Comparison of ENCODE assay signal across 13 cellular contexts in the genomic region with DNA sequence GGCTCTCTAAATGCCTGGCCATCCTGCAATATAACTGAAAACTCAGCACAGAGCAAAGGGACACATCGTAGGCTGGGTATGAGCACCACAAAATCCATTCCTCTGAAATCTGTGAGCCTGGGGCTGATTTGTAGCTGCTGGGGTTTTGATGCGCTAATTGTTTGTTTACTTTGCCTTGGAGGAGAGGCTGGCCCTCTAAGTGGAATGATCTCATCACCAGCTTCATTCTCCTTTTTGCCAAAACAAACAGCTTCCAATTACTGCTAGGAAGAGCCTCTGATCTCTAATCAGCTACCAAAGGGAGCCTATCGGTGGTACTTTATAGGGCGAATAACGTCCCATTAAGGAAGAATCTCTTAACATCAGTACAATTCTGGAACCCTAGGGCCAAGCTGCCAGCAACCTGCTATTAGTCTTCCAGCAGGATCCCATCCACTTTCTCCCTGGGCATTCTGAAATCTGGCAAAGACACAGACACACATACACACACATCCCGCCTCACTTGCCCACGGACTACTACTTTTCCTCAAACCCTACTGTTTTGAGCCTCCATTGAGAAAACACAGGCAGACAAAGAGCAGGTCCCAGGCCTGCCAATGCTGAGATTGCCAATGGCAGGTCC. TPM values are rescaled to one million over a fixed set of nuclear protein-coding genes. Genes with fewer than 3 reads are reported as not detected.
A peak's percentile ranks its signal among the peaks of the same experiment; 100 is the strongest.
DNase-seq lines count a peak whose midpoint lies in the region; ATAC-seq and TF ChIP-seq lines count a peak whose summit lies in the region.
"Had no signal": no experiment of that assay in that cellular context is flagged by ENCODE, and none has a peak within 500 bp of the region (broad histone marks: within the 10 kb centered on the region; RNA-seq: fewer than 3 reads in every experiment).

No MANE protein-coding gene starts in this region.

- DNase-seq in Right ventricle myocardium superior = no peak
- DNase-seq in cardiac septum (ENCODE audit: low spot score) = no peak
- peak; percentile 69 for DNase-seq in NCI-H2196 treated with DMSO at 0.1 percent for 48 hours (lab: John Stamatoyannopoulos, UW; ENCODE audit: unreplicated experiment)
- peak; percentile 23 for DNase-seq in dedifferentiated amniotic fluid mesenchymal stem cell (ENCODE audit: extremely low spot score)
- no peak for DNase-seq in smooth muscle cell (lab: John Stamatoyannopoulos, UW; ENCODE audit: unreplicated experiment)
- DNase-seq in CD8-positive, alpha-beta memory T cell = no peak
- DNase-seq in glutamatergic neuron = no peak
- DNase-seq: effector memory CD4-positive, alpha-beta T cell; GF-D8; right lobe of liver; T-helper 17 cell; testis had no signal

- H3K9me3 ChIP-seq in smooth muscle cell (replicated peaks; ENCODE audit: low read depth) = no peaks in the 10 kb centered on the region
- no peaks in the 10 kb centered on the region for H3K9me3 ChIP-seq in CD8-positive, alpha-beta memory T cell (ENCODE audit: low read length)
- H3K9me3 ChIP-seq: right lobe of liver, testis had no signal

- peaks cover 19 to 24% of the 10 kb centered on the region in 2 donors for H3K27me3 Mint-ChIP-seq in CD8-positive, alpha-beta memory T cell
- peaks cover 2% of the 10 kb centered on the region for H3K27me3 Mint-ChIP-seq in glutamatergic neuron (ENCODE audit: unreplicated experiment)

- peaks cover 7% of the 10 kb centered on the region for H3K4me1 ChIP-seq in smooth muscle cell (ENCODE audit: low read depth)
- no peaks in the 10 kb centered on the region for H3K4me1 ChIP-seq in CD8-positive, alpha-beta memory T cell (ENCODE audit: insufficient read depth, low read length)
- H3K4me1 ChIP-seq: testis had no signal

- H3K27me3 ChIP-seq in smooth muscle cell (ENCODE audit: low read depth) = no peaks in the 10 kb centered on the region
- no peaks in the 10 kb centered on the region for H3K27me3 ChIP-seq in CD8-positive, alpha-beta memory T cell (ENCODE audit: insufficient read depth, low read length, poor library complexity, severe bottlenecking)
- H3K27me3 ChIP-seq: testis had no signal

- intact Hi-C loops in Right ventricle myocardium superior (cut with DNase I) = no loop called here
- intact Hi-C loops in cardiac septum (cut with DNase I) = no loop called here

- H3K9me3 Mint-ChIP-seq in CD8-positive, alpha-beta memory T cell = no peaks in the 10 kb centered on the region
- H3K9me3 Mint-ChIP-seq in glutamatergic neuron (ENCODE audit: unreplicated experiment) = peaks cover 1% of the 10 kb centered on the region

- H3K4me3 Mint-ChIP-seq in CD8-positive, alpha-beta memory T cell = no peak overlapping the region
- no peak overlapping the region for H3K4me3 Mint-ChIP-seq in glutamatergic neuron (ENCODE audit: unreplicated experiment)
- H3K4me3 Mint-ChIP-seq: T-helper 17 cell had no signal

- H3K36me3 Mint-ChIP-seq in CD8-positive, alpha-beta memory T cell = no peaks in the 10 kb centered on the region
- no peaks in the 10 kb centered on the region for H3K36me3 Mint-ChIP-seq in glutamatergic neuron (ENCODE audit: unreplicated experiment)

- H3K4me1 Mint-ChIP-seq in CD8-positive, alpha-beta memory T cell = no peaks in the 10 kb centered on the region
- no peaks in the 10 kb centered on the region for H3K4me1 Mint-ChIP-seq in glutamatergic neuron (ENCODE audit: low read depth, unreplicated experiment)
- H3K4me1 Mint-ChIP-seq: T-helper 17 cell had no signal

- H4K20me1 ChIP-seq in smooth muscle cell (ENCODE audit: low read depth) = peaks cover 51% of the 10 kb centered on the region

- H3K27ac ChIP-seq in smooth muscle cell (ENCODE audit: low read depth) = no peak overlapping the region
- no peak overlapping the region for H3K27ac ChIP-seq in CD8-positive, alpha-beta memory T cell (ENCODE audit: low read depth, low read length)
- H3K27ac ChIP-seq: right lobe of liver, testis had no signal

- H2AFZ ChIP-seq in smooth muscle cell (ENCODE audit: low read depth) = no peak overlapping the region

- H3K79me2 ChIP-seq in smooth muscle cell (ENCODE audit: low read depth) = no peaks in the 10 kb centered on the region

- H3K9ac ChIP-seq in smooth muscle cell (ENCODE audit: low read depth) = no peak overlapping the region

- H3K4me3 ChIP-seq in smooth muscle cell = no peak overlapping the region
- no peak overlapping the region for H3K4me3 ChIP-seq in CD8-positive, alpha-beta memory T cell (ENCODE audit: low read length)
- H3K4me3 ChIP-seq: right lobe of liver, testis had no signal

- H3K27ac Mint-ChIP-seq in CD8-positive, alpha-beta memory T cell = no peak overlapping the region
- H3K27ac Mint-ChIP-seq in glutamatergic neuron (ENCODE audit: unreplicated experiment) = no peak overlapping the region
- H3K27ac Mint-ChIP-seq: T-helper 17 cell had no signal

- POLR2A ChIA-PET in CD8-positive, alpha-beta memory T cell (lab: Charles Lee) = no interaction called here

- no peaks in the 10 kb centered on the region for H3K36me3 ChIP-seq in smooth muscle cell (ENCODE audit: low read depth)
- no peaks in the 10 kb centered on the region for H3K36me3 ChIP-seq in CD8-positive, alpha-beta memory T cell (ENCODE audit: insufficient read depth, low read length)
- H3K36me3 ChIP-seq: right lobe of liver had no signal

- H3K4me2 ChIP-seq in smooth muscle cell = peak overlapping the region; percentile 73

- TF ChIP-seq CTCF in smooth muscle cell (IDR thresholded peaks at IDR 0.05; ENCODE audit: borderline replicate concordance, insufficient read depth, poor library complexity, severe bottlenecking) = no peak
- no peak for TF ChIP-seq CTCF in glutamatergic neuron (IDR thresholded peaks at IDR 0.05; ENCODE audit: partially characterized antibody, unreplicated experiment)

- peak; percentile 18 for ATAC-seq in Right ventricle myocardium superior (ENCODE audit: poor library complexity)
- ATAC-seq in GM21360 (IDR thresholded peaks at IDR 0.05; ENCODE audit: unreplicated experiment) = no peak
- ATAC-seq: T-helper 17 cell had no signal

- no peaks in the 10 kb centered on the region for H3F3A ChIP-seq in smooth muscle cell (ENCODE audit: low read depth)

- CTCF ChIA-PET in CD8-positive, alpha-beta memory T cell (lab: Charles Lee) = no interaction called here

- 63% methylated on average over 7 of the region's 7 CpGs for WGBS in smooth muscle cell (ENCODE audit: low lambda C conversion rate)

RNA-seq across cellular contexts. Expression of a gene that starts 5.8 kb away (rescaled TPM):
- total RNA-seq in Right ventricle myocardium superior (4.5 TPM), cardiac septum (4.2 TPM), smooth muscle cell (73.9 and 76.3 TPM in 2 replicates), glutamatergic neuron (ENCODE audit: unreplicated experiment) (1.0 TPM)
- 25.3 and 29.9 TPM in 2 replicates for polyA plus RNA-seq in smooth muscle cell
- not detected for total RNA-seq in CD8-positive, alpha-beta memory T cell
- polyA plus RNA-seq in CD8-positive, alpha-beta memory T cell = not detected

Comparison
In these comparisons a context has a peak if more than half of its experiments do, and no peak if none do; other contexts are left out.
1. DNase-seq: peak in NCI-H2196 treated with DMSO at 0.1 percent for 48 hours (single experiment) and dedifferentiated amniotic fluid mesenchymal stem cell (single experiment); none in Right ventricle myocardium superior (single experiment), cardiac septum (single experiment), smooth muscle cell (single experiment), CD8-positive, alpha-beta memory T cell (0 of 5) and glutamatergic neuron (single experiment).
2. RNA of a gene that starts 5.8 kb away (total RNA-seq): 73.9 to 76.3 TPM in smooth muscle cell; 4.5 TPM in Right ventricle myocardium superior (single experiment), 4.2 TPM in cardiac septum (single experiment), 1.0 TPM in glutamatergic neuron (single experiment) and not detected in CD8-positive, alpha-beta memory T cell; every median in the first group is over 10 times any median in the second.